Comparison of ENCODE assay signal across 19 cellular contexts in genomic region chr9:14618851-14619250, GRCh38.
"Had no signal": no experiment of that assay in that cellular context is flagged by ENCODE, and none has a peak within 500 bp of the region (broad histone marks: within the 10 kb centered on the region; RNA-seq: fewer than 3 reads in every experiment).

No MANE protein-coding gene starts in this region.

- DNase-seq: dermis blood vessel endothelial cell; foreskin melanocyte; head of caudate nucleus; kidney; left cardiac atrium; left ventricle myocardium inferior; lower lobe of right lung; occipital lobe; pancreas; right cardiac atrium; small intestine; stimulated activated CD4-positive, alpha-beta T cell treated with anti-CD3 and anti-CD28 coated beads, Interleukin-12 subunit alpha, Interleukin-12 subunit beta, amount 100 ng/mL, for 4 hours; stimulated activated naive CD4-positive, alpha-beta T cell; stomach; trophoblast cell had no signal

- H3K27ac Mint-ChIP-seq: memory B cell; mesothelial cell of epicardium; natural killer cell treated with Interleukin-12 subunit alpha and Interleukin-12 subunit beta and Interleukin-15 and Interleukin-18, amount 100 ng/mL, for 72 hours; progenitor cell of endocrine pancreas had no signal

- H3K27me3 Mint-ChIP-seq: memory B cell; natural killer cell treated with Interleukin-12 subunit alpha and Interleukin-12 subunit beta and Interleukin-15 and Interleukin-18, amount 100 ng/mL, for 72 hours; progenitor cell of endocrine pancreas had no signal

- H3K9me3 Mint-ChIP-seq: memory B cell; mesothelial cell of epicardium; natural killer cell treated with Interleukin-12 subunit alpha and Interleukin-12 subunit beta and Interleukin-15 and Interleukin-18, amount 100 ng/mL, for 72 hours had no signal

- ATAC-seq: left cardiac atrium; lower lobe of right lung; natural killer cell treated with Interleukin-12 subunit alpha and Interleukin-12 subunit beta and Interleukin-15 and Interleukin-18, amount 100 ng/mL, for 72 hours; pancreas; right cardiac atrium had no signal

- H3K36me3 Mint-ChIP-seq: natural killer cell treated with Interleukin-12 subunit alpha and Interleukin-12 subunit beta and Interleukin-15 and Interleukin-18, amount 100 ng/mL, for 72 hours had no signal

- H3K4me3 Mint-ChIP-seq: memory B cell; mesothelial cell of epicardium; natural killer cell treated with Interleukin-12 subunit alpha and Interleukin-12 subunit beta and Interleukin-15 and Interleukin-18, amount 100 ng/mL, for 72 hours had no signal

- H3K4me1 Mint-ChIP-seq: memory B cell had no signal
